Comparison of ENCODE assay signal across 1 cellular context in genomic region chr19:47408156-47408938, GRCh38.
TF ChIP-seq lines count a peak whose summit lies in the region.

No MANE protein-coding gene starts in this region.

TF ChIP-seq in K562, 482 proteins besides CTCF, POLR2A, EP300 and RAD21 (continued from another document):
- TF ChIP-seq ATF6 (CRISPR knock-in tag; IDR thresholded peaks at IDR 0.05) (no peak), PKNOX1 (IDR thresholded peaks at IDR 0.05) (no peak), ETV1 (tag; conservative IDR thresholded peaks at IDR 0.05; ENCODE audit: low read depth) (no peak), BCOR (IDR thresholded peaks at IDR 0.05) (peak; percentile 78), ZNF609 (CRISPR knock-in tag; IDR thresholded peaks at IDR 0.05; ENCODE audit: borderline replicate concordance) (no peak), OTX1 (CRISPR knock-in tag; IDR thresholded peaks at IDR 0.05) (no peak), TRIM24 (IDR thresholded peaks at IDR 0.05) (no peak), KDM4B (IDR thresholded peaks at IDR 0.05; ENCODE audit: borderline replicate concordance in 2 of 2, low read depth in 1 of 2) (no peak), HINFP (tag; conservative IDR thresholded peaks at IDR 0.05; ENCODE audit: low read depth) (no peak), TAF9B (IDR thresholded peaks at IDR 0.05; ENCODE audit: partially characterized antibody) (no peak), ZNF282 (CRISPR knock-in tag; IDR thresholded peaks at IDR 0.05) (no peak), KDM1A (IDR thresholded peaks at IDR 0.05) (peak; percentile 58 to 63; a peak in 3 of 4 replicates), DEAF1 (CRISPR knock-in tag; IDR thresholded peaks at IDR 0.05) (no peak), RBM25 (IDR thresholded peaks at IDR 0.05; ENCODE audit: low read depth, low read length, severe bottlenecking) (peak; percentile 78), POU5F1 (IDR thresholded peaks at IDR 0.05; ENCODE audit: borderline replicate concordance, low read depth, low read length, partially characterized antibody) (no peak), L3MBTL2 (IDR thresholded peaks at IDR 0.05) (no peak), MBD2 (IDR thresholded peaks at IDR 0.05; ENCODE audit: borderline replicate concordance, low read depth) (no peak), MIER1 (IDR thresholded peaks at IDR 0.05; ENCODE audit: low read depth) (no peak), SLC30A9 (CRISPR knock-in tag; IDR thresholded peaks at IDR 0.05) (no peak), GABPB2 (CRISPR knock-in tag; conservative IDR thresholded peaks at IDR 0.05) (no peak), HNRNPUL1 (IDR thresholded peaks at IDR 0.05; ENCODE audit: low read length) (no peak), ZNF239 (CRISPR knock-in tag; IDR thresholded peaks at IDR 0.05) (no peak), E2F5 (CRISPR knock-in tag; IDR thresholded peaks at IDR 0.05) (no peak), HMGXB4 (CRISPR knock-in tag; IDR thresholded peaks at IDR 0.05) (no peak), NR2F6 (CRISPR knock-in tag; IDR thresholded peaks at IDR 0.05) (no peak), ZNF347 (CRISPR knock-in tag; IDR thresholded peaks at IDR 0.05; ENCODE audit: low read depth) (no peak), HDAC2 (IDR thresholded peaks at IDR 0.05) (0 out of 2 replicates have a peak, but pooled peaks have one; percentile 34), ZNF444 (CRISPR knock-in tag; IDR thresholded peaks at IDR 0.05) (no peak)
